In the genomic region with DNA sequence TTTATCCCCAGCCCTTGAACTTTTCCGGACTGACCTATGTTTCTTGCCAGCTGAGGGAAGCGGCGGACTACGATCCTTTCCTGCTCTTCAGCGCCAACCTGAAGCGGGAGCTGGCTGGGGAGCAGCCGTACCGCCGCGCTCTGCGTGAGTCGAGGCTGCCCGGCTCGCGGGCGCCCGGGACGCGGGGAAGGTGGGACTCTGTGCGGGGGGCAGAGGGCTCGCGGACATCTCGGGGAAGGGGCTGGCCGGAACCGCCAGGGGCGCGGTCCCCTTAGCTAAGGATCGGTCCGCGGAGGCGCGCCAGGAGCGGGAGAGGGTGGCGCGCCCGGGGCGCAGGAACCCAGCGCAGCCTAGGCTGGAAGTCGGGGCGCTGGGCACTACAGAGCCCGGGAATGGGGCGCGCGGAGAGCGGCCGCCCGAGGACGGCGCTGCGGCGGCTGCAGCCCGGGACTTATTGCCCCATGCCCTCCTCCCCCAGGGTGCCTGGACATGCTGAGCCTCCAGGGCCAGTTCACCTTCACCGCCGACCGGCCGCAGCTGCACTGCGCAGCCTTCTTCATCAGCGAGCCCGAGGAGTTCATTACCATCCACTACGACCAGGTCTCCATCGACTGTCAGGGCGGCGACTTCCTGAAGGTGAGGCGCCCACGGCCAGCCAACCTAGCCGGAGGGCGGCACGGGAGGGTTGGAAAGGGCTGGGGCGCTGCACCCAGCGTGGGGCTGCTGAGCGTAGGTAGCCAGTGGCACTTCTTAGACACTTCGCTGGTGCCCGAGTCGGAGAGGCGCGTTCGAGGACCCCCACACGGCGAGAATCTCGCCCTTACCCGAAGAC, we compare ENCODE assay signal across 9 cellular contexts. TPM values are rescaled to one million over a fixed set of nuclear protein-coding genes. Genes with fewer than 3 reads are reported as not detected.
DNase-seq lines count a peak whose midpoint lies in the region; ATAC-seq, FAIRE-seq and TF ChIP-seq lines count a peak whose summit lies in the region.
"Had no signal": no experiment of that assay in that cellular context is flagged by ENCODE, and none has a peak within 500 bp of the region (broad histone marks: within the 10 kb centered on the region; RNA-seq: fewer than 3 reads in every experiment).

No MANE protein-coding gene starts in this region.

- POLR2A ChIA-PET in A549 (lab: Yijun Ruan, JAX): no interaction called here

- peaks cover 71% of the 10 kb centered on the region for H3K27me3 Mint-ChIP-seq in nephron progenitor cell (ENCODE audit: low read depth, poor library complexity)

- H3K27ac ChIP-seq in A549: peak overlapping the region in 1 of 2 experiments; percentile 21; a peak in 2 of 6 replicates
- H3K27ac ChIP-seq in esophagus muscularis mucosa (replicated peaks in 1 of 4): peak overlapping the region in 1 of 4 donors; percentile 3

- peak in 1 of 2 experiments; percentile 11 for DNase-seq in A549 (ENCODE audit: low read depth in 1 of 2, low spot score in 1 of 2)
- DNase-seq in NCI-H69 (lab: John Stamatoyannopoulos, UW): peak; percentile 50
- no peak for DNase-seq in esophagus muscularis mucosa (ENCODE audit: extremely low spot score)
- peak; percentile 64 for DNase-seq in nephron progenitor cell
- DNase-seq in NCI-H524 (lab: John Stamatoyannopoulos, UW): no peak
- DNase-seq in DMS153 (lab: John Stamatoyannopoulos, UW): no peak
- DNase-seq in UCSD-AML1 (lab: John Stamatoyannopoulos, UW; ENCODE audit: unreplicated experiment): no peak
- DNase-seq in NCI-H1417 treated with DMSO at 0.1 percent for 48 hours (lab: John Stamatoyannopoulos, UW): no peak
- DNase-seq: NCI-H524 treated with DMSO at 0.1 percent for 48 hours had no signal

- H3K4me3 Mint-ChIP-seq in nephron progenitor cell: peak overlapping the region; percentile 76

- TF ChIP-seq CTCF in A549 (IDR thresholded peaks at IDR 0.05) (no peak), esophagus muscularis mucosa (IDR thresholded peaks at IDR 0.05) (no peak), nephron progenitor cell (IDR thresholded peaks at IDR 0.05) (no peak)

- peaks cover 11% of the 10 kb centered on the region for H3K9me3 Mint-ChIP-seq in nephron progenitor cell

- peaks cover 0 to 25% (median 16%) of the 10 kb centered on the region in 4 donors for H3K27me3 ChIP-seq in esophagus muscularis mucosa

- H3K9me3 ChIP-seq in A549: no peaks in the 10 kb centered on the region
- no peaks in the 10 kb centered on the region for H3K9me3 ChIP-seq in esophagus muscularis mucosa

- no peak overlapping the region for H3K27ac Mint-ChIP-seq in nephron progenitor cell

- FAIRE-seq in A549 (lab: Jason Lieb, UNC): no peak

- TF ChIP-seq EP300 in A549 (IDR thresholded peaks at IDR 0.05) (no peak), esophagus muscularis mucosa (IDR thresholded peaks at IDR 0.05) (no peak)

- ATAC-seq in A549: peak; percentile 68 to 77

- CTCF ChIA-PET in A549 (lab: Yijun Ruan, JAX): interaction anchor here (2.5 kb wide), 1 partner anchor 24 kb away, joined by 7 read pairs; no protein-coding TSS in a partner anchor

- 37% methylated on average over 53 of the region's 81 CpGs for WGBS in A549 (ENCODE audit: missing lambda C conversion rate)
- WGBS in esophagus muscularis mucosa: under 1% methylated on average over 47 of the region's 81 CpGs

- H3K36me3 ChIP-seq in esophagus muscularis mucosa: no peaks in the 10 kb centered on the region

- TF ChIP-seq POLR2A in A549 (IDR thresholded peaks at IDR 0.05; ENCODE audit: low read length) (no peak), esophagus muscularis mucosa (IDR thresholded peaks at IDR 0.05; ENCODE audit: low read depth) (no peak)

- peaks cover 7% of the 10 kb centered on the region for H3K4me1 Mint-ChIP-seq in nephron progenitor cell

- intact Hi-C loops in esophagus muscularis mucosa (cut with DNase I): no loop called here

- H3K4me1 ChIP-seq in A549: no peaks in the 10 kb centered on the region
- peaks cover 6 to 16% (median 9%) of the 10 kb centered on the region in 4 donors for H3K4me1 ChIP-seq in esophagus muscularis mucosa

- no peaks in the 10 kb centered on the region for H3K36me3 Mint-ChIP-seq in nephron progenitor cell (ENCODE audit: low read depth)

- peak overlapping the region; percentile 91 for H3K4me2 ChIP-seq in A549

- H3K4me3 ChIP-seq in A549: peak overlapping the region; percentile 39
- H3K4me3 ChIP-seq in esophagus muscularis mucosa: peak overlapping the region; percentile 42 to 54 (median 46)

- TF ChIP-seq RAD21 in A549 (conservative IDR thresholded peaks at IDR 0.05 in 1 of 2, IDR thresholded peaks at IDR 0.05 in 1 of 2): no peak

TF ChIP-seq in A549, 52 proteins besides CTCF, POLR2A, EP300 and RAD21:
- TF ChIP-seq NFE2L2 (conservative IDR thresholded peaks at IDR 0.05; ENCODE audit: low read length): no peak
- TF ChIP-seq RARB (CRISPR knock-in tag; IDR thresholded peaks at IDR 0.05): no peak
- no peak for TF ChIP-seq HOXA7 (CRISPR knock-in tag; IDR thresholded peaks at IDR 0.05)
- TF ChIP-seq ESRRA (IDR thresholded peaks at IDR 0.05; ENCODE audit: borderline replicate concordance, low read length): no peak
- no peak for TF ChIP-seq KDM1A (IDR thresholded peaks at IDR 0.05; ENCODE audit: low read depth)
- TF ChIP-seq FOSL2 (IDR thresholded peaks at IDR 0.05): no peak
- TF ChIP-seq FOSL2 (CRISPR knock-in tag; IDR thresholded peaks at IDR 0.05): no peak
- TF ChIP-seq, protein P1, sequence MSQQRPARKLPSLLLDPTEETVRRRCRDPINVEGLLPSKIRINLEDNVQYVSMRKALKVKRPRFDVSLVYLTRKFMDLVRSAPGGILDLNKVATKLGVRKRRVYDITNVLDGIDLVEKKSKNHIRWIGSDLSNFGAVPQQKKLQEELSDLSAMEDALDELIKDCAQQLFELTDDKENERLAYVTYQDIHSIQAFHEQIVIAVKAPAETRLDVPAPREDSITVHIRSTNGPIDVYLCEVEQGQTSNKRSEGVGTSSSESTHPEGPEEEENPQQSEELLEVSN (IDR thresholded peaks at IDR 0.05; ENCODE audit: borderline replicate concordance, low read depth): no peak
- no peak for TF ChIP-seq CBX8 (IDR thresholded peaks at IDR 0.05)
- TF ChIP-seq JUNB (IDR thresholded peaks at IDR 0.05): no peak
- TF ChIP-seq ELK1 (IDR thresholded peaks at IDR 0.05; ENCODE audit: low read depth, low read length): no peak
- TF ChIP-seq ZNF302 (CRISPR knock-in tag; IDR thresholded peaks at IDR 0.05): no peak
- TF ChIP-seq MAX (IDR thresholded peaks at IDR 0.05): no peak
- no peak for TF ChIP-seq EHF (CRISPR knock-in tag; IDR thresholded peaks at IDR 0.05)
- no peak for TF ChIP-seq HOXB13 (CRISPR knock-in tag; IDR thresholded peaks at IDR 0.05; ENCODE audit: low read depth)
- no peak for TF ChIP-seq RFX5 (IDR thresholded peaks at IDR 0.05)
- TF ChIP-seq ZC3H11A (IDR thresholded peaks at IDR 0.05): no peak
- TF ChIP-seq, protein P2, sequence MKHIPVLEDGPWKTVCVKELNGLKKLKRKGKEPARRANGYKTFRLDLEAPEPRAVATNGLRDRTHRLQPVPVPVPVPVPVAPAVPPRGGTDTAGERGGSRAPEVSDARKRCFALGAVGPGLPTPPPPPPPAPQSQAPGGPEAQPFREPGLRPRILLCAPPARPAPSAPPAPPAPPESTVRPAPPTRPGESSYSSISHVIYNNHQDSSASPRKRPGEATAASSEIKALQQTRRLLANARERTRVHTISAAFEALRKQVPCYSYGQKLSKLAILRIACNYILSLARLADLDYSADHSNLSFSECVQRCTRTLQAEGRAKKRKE (CRISPR knock-in tag; IDR thresholded peaks at IDR 0.05; ENCODE audit: low read depth): no peak
- TF ChIP-seq HOXB5 (CRISPR knock-in tag; IDR thresholded peaks at IDR 0.05): no peak

RNA-seq across cellular contexts. Expression of gene CRHBP, which starts 0.9 kb away (rescaled TPM):
- not detected in 2 replicates for polyA plus RNA-seq in A549 (2011; rRNA removed)
- not detected in 2 replicates for polyA plus RNA-seq in A549 (2012; cell fraction: cytosol; rRNA removed)
- 0.04 TPM in 1 of 2 replicates, not detected in the other for polyA plus RNA-seq in A549 (2012; cell fraction: nucleus; rRNA removed)
- not detected in 3 replicates for polyA plus RNA-seq in A549 (2017; fragmentation: RNase III; extraction: RNeasy Plus Mini Kit Qiagen cat#74134 plus additional on column Dnase treatment)
- not detected in 2 replicates for polyA minus RNA-seq in A549 (2011; rRNA and poly(A)+ RNA removed)
- total RNA-seq in esophagus muscularis mucosa: 1 to 10 TPM in 1 of 4 donors, under 1 TPM in 2, not detected in 1; 0.52 to 1.8 (median 0.84) TPM

Comparison
In these comparisons a context has a peak if more than half of its experiments do, and no peak if none do; other contexts are left out.
1. DNase-seq: peak in NCI-H69 (single experiment) and nephron progenitor cell (single experiment); none in esophagus muscularis mucosa (single experiment), NCI-H524 (0 of 2), DMS153 (single experiment), UCSD-AML1 (single experiment) and NCI-H1417 treated with DMSO at 0.1 percent for 48 hours (single experiment).